1 cellular context compared by ENCODE assay signal in genomic region chr1:43039228-43040055, GRCh38.
TF ChIP-seq lines count a peak whose summit lies in the region.

No MANE protein-coding gene starts in this region.

TF ChIP-seq in HepG2, 621 proteins besides CTCF, POLR2A, EP300 and RAD21 (continued from another document and continues in another):
- TF ChIP-seq, protein P1, sequence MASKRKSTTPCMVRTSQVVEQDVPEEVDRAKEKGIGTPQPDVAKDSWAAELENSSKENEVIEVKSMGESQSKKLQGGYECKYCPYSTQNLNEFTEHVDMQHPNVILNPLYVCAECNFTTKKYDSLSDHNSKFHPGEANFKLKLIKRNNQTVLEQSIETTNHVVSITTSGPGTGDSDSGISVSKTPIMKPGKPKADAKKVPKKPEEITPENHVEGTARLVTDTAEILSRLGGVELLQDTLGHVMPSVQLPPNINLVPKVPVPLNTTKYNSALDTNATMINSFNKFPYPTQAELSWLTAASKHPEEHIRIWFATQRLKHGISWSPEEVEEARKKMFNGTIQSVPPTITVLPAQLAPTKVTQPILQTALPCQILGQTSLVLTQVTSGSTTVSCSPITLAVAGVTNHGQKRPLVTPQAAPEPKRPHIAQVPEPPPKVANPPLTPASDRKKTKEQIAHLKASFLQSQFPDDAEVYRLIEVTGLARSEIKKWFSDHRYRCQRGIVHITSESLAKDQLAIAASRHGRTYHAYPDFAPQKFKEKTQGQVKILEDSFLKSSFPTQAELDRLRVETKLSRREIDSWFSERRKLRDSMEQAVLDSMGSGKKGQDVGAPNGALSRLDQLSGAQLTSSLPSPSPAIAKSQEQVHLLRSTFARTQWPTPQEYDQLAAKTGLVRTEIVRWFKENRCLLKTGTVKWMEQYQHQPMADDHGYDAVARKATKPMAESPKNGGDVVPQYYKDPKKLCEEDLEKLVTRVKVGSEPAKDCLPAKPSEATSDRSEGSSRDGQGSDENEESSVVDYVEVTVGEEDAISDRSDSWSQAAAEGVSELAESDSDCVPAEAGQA (IDR thresholded peaks at IDR 0.05; ENCODE audit: low read depth), result 0 out of 2 replicates have a peak, but pooled peaks have one; percentile 43
- TF ChIP-seq, protein P1 (CRISPR knock-in tag; IDR thresholded peaks at IDR 0.05; ENCODE audit: borderline replicate concordance), result no peak
- TF ChIP-seq ZNF737 (CRISPR knock-in tag; IDR thresholded peaks at IDR 0.05; ENCODE audit: borderline replicate concordance) (no peak), FOXP1 (IDR thresholded peaks at IDR 0.05) (0 out of 2 replicates have a peak, but pooled peaks have one; percentile 41), FOXP1 (CRISPR knock-in tag; IDR thresholded peaks at IDR 0.05) (peak; percentile 94), DPF2 (CRISPR knock-in tag; IDR thresholded peaks at IDR 0.05; ENCODE audit: borderline replicate concordance, low read depth) (peak; percentile 96), SP4 (CRISPR knock-in tag; IDR thresholded peaks at IDR 0.05) (no peak; the same call in 1 of the 2 replicates), ZNF652 (CRISPR knock-in tag; IDR thresholded peaks at IDR 0.05; ENCODE audit: borderline replicate concordance, low read depth) (peak; percentile 40), NCOA2 (CRISPR knock-in tag; IDR thresholded peaks at IDR 0.05) (peak; percentile 99), ZNF746 (CRISPR knock-in tag; IDR thresholded peaks at IDR 0.05) (peak; percentile 80), ZNF709 (CRISPR knock-in tag; IDR thresholded peaks at IDR 0.05) (0 out of 2 replicates have a peak, but pooled peaks have one; percentile 41), JDP2 (CRISPR knock-in tag; IDR thresholded peaks at IDR 0.05; ENCODE audit: borderline replicate concordance) (no peak), ZFX (CRISPR knock-in tag; IDR thresholded peaks at IDR 0.05; ENCODE audit: low read depth) (peak; percentile 82), SRY (CRISPR knock-in tag; IDR thresholded peaks at IDR 0.05) (0 out of 2 replicates have a peak, but pooled peaks have one; percentile 50), ZSCAN20 (CRISPR knock-in tag; IDR thresholded peaks at IDR 0.05; ENCODE audit: borderline replicate concordance) (no peak), HMG20B (CRISPR knock-in tag; conservative IDR thresholded peaks at IDR 0.05) (peak; percentile 88), ZSCAN29 (CRISPR knock-in tag; conservative IDR thresholded peaks at IDR 0.05) (peak; percentile 70; the same call in 1 of the 2 replicates), ZNF501 (CRISPR knock-in tag; IDR thresholded peaks at IDR 0.05) (peak; percentile 42; the same call in 1 of the 2 replicates), TCF7 (IDR thresholded peaks at IDR 0.05; ENCODE audit: low read depth) (peak; percentile 80), FOXK1 (CRISPR knock-in tag; IDR thresholded peaks at IDR 0.05; ENCODE audit: borderline replicate concordance, low read depth) (peak; percentile 94; the same call in 1 of the 2 replicates), ZNF549 (CRISPR knock-in tag; IDR thresholded peaks at IDR 0.05) (no peak), ATF7-NPFF (CRISPR knock-in tag; IDR thresholded peaks at IDR 0.05; ENCODE audit: low read depth) (0 out of 2 replicates have a peak, but pooled peaks have one; percentile 45), ERF (CRISPR knock-in tag; IDR thresholded peaks at IDR 0.05) (peak; percentile 69; the same call in 1 of the 2 replicates), ZNF281 (CRISPR knock-in tag; IDR thresholded peaks at IDR 0.05; ENCODE audit: borderline replicate concordance) (peak; percentile 85; the same call in 1 of the 2 replicates), RARA (CRISPR knock-in tag; IDR thresholded peaks at IDR 0.05) (peak; percentile 98), ZNF33B (CRISPR knock-in tag; IDR thresholded peaks at IDR 0.05) (0 out of 2 replicates have a peak, but pooled peaks have one; percentile 46), ZNF331 (CRISPR knock-in tag; IDR thresholded peaks at IDR 0.05) (peak; percentile 89), TEAD3 (CRISPR knock-in tag; optimal IDR thresholded peaks at IDR 0.05; ENCODE audit: borderline replicate concordance) (peak; percentile 81), ZBTB20 (CRISPR knock-in tag; IDR thresholded peaks at IDR 0.05; ENCODE audit: borderline replicate concordance, low read depth) (peak; percentile 67; the same call in 1 of the 2 replicates), MEIS2 (CRISPR knock-in tag; IDR thresholded peaks at IDR 0.05) (peak; percentile 68; the same call in 1 of the 2 replicates), SYNCRIP (IDR thresholded peaks at IDR 0.05; ENCODE audit: insufficient read depth, low read depth, low read length) (no peak), SMC3 (IDR thresholded peaks at IDR 0.05; ENCODE audit: low read length) (peak; percentile 19; the same call in 1 of the 2 replicates), CEBPG (CRISPR knock-in tag; IDR thresholded peaks at IDR 0.05) (peak; percentile 71; the same call in 1 of the 2 replicates), SMAD3 (CRISPR knock-in tag; IDR thresholded peaks at IDR 0.05) (peak; percentile 74), NR2C2 (CRISPR knock-in tag; IDR thresholded peaks at IDR 0.05; ENCODE audit: borderline replicate concordance) (peak; percentile 54; the same call in 1 of the 2 replicates), ZNF639 (CRISPR knock-in tag; conservative IDR thresholded peaks at IDR 0.05) (0 out of 2 replicates have a peak, but pooled peaks have one; percentile 53), ZNF567 (CRISPR knock-in tag; IDR thresholded peaks at IDR 0.05; ENCODE audit: borderline replicate concordance) (0 out of 2 replicates have a peak, but pooled peaks have one; percentile 47), MIER2 (CRISPR knock-in tag; IDR thresholded peaks at IDR 0.05) (peak; percentile 81), ETV5 (CRISPR knock-in tag; IDR thresholded peaks at IDR 0.05; ENCODE audit: borderline replicate concordance) (peak; percentile 98), FOXO1 (CRISPR knock-in tag; IDR thresholded peaks at IDR 0.05) (peak; percentile 95)
- TF ChIP-seq, protein P2, sequence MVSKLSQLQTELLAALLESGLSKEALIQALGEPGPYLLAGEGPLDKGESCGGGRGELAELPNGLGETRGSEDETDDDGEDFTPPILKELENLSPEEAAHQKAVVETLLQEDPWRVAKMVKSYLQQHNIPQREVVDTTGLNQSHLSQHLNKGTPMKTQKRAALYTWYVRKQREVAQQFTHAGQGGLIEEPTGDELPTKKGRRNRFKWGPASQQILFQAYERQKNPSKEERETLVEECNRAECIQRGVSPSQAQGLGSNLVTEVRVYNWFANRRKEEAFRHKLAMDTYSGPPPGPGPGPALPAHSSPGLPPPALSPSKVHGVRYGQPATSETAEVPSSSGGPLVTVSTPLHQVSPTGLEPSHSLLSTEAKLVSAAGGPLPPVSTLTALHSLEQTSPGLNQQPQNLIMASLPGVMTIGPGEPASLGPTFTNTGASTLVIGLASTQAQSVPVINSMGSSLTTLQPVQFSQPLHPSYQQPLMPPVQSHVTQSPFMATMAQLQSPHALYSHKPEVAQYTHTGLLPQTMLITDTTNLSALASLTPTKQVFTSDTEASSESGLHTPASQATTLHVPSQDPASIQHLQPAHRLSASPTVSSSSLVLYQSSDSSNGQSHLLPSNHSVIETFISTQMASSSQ (IDR thresholded peaks at IDR 0.05; ENCODE audit: low read depth), result peak; percentile 72
- TF ChIP-seq, protein P2 (CRISPR knock-in tag; IDR thresholded peaks at IDR 0.05; ENCODE audit: borderline replicate concordance), result peak; percentile 90
- TF ChIP-seq, protein P3, sequence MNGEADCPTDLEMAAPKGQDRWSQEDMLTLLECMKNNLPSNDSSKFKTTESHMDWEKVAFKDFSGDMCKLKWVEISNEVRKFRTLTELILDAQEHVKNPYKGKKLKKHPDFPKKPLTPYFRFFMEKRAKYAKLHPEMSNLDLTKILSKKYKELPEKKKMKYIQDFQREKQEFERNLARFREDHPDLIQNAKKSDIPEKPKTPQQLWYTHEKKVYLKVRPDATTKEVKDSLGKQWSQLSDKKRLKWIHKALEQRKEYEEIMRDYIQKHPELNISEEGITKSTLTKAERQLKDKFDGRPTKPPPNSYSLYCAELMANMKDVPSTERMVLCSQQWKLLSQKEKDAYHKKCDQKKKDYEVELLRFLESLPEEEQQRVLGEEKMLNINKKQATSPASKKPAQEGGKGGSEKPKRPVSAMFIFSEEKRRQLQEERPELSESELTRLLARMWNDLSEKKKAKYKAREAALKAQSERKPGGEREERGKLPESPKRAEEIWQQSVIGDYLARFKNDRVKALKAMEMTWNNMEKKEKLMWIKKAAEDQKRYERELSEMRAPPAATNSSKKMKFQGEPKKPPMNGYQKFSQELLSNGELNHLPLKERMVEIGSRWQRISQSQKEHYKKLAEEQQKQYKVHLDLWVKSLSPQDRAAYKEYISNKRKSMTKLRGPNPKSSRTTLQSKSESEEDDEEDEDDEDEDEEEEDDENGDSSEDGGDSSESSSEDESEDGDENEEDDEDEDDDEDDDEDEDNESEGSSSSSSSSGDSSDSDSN (CRISPR knock-in tag; IDR thresholded peaks at IDR 0.05), result peak; percentile 51
- TF ChIP-seq, protein P4, sequence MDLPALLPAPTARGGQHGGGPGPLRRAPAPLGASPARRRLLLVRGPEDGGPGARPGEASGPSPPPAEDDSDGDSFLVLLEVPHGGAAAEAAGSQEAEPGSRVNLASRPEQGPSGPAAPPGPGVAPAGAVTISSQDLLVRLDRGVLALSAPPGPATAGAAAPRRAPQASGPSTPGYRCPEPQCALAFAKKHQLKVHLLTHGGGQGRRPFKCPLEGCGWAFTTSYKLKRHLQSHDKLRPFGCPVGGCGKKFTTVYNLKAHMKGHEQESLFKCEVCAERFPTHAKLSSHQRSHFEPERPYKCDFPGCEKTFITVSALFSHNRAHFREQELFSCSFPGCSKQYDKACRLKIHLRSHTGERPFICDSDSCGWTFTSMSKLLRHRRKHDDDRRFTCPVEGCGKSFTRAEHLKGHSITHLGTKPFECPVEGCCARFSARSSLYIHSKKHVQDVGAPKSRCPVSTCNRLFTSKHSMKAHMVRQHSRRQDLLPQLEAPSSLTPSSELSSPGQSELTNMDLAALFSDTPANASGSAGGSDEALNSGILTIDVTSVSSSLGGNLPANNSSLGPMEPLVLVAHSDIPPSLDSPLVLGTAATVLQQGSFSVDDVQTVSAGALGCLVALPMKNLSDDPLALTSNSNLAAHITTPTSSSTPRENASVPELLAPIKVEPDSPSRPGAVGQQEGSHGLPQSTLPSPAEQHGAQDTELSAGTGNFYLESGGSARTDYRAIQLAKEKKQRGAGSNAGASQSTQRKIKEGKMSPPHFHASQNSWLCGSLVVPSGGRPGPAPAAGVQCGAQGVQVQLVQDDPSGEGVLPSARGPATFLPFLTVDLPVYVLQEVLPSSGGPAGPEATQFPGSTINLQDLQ (CRISPR knock-in tag; IDR thresholded peaks at IDR 0.05), result no peak
- TF ChIP-seq, protein P5, sequence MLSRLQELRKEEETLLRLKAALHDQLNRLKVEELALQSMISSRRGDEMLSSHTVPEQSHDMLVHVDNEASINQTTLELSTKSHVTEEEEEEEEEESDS (CRISPR knock-in tag; IDR thresholded peaks at IDR 0.05; ENCODE audit: borderline replicate concordance), result peak; percentile 58; the same call in 1 of the 2 replicates
